ENCODE assay signal across 8 cellular contexts in genomic region chr12:66169221-66170170, GRCh38. TPM values are rescaled to one million over a fixed set of nuclear protein-coding genes. Genes with fewer than 3 reads are reported as not detected.
DNase-seq lines count a peak whose midpoint lies in the region; ATAC-seq, FAIRE-seq and TF ChIP-seq lines count a peak whose summit lies in the region.

Gene TMBIM4 (minus strand): TSS chr12:66169996. CDS start chr12:66169951, 45 bp downstream.

- H3K4me1 ChIP-seq in ES-I3 (ENCODE audit: insufficient read depth, low read length) (peaks cover 3% of the 10 kb centered on the region; the same call in 1 of the 2 replicates), RWPE2 (ENCODE audit: insufficient read depth, poor library complexity, severe bottlenecking) (peaks cover 8% of the 10 kb centered on the region)

- peak; percentile 86 for FAIRE-seq in H54 (lab: Jason Lieb, UNC)

- H3K4me3 ChIP-seq in RWPE2 (ENCODE audit: severe bottlenecking) (peak within 1 kb of the TSS; percentile 63), fibroblast of pulmonary artery (replicated peaks; ENCODE audit: low read depth, low read length) (peak within 1 kb of the TSS; percentile 82)

- peak; percentile 64 for TF ChIP-seq POLR2A in H54 (IDR thresholded peaks at IDR 0.05; ENCODE audit: low read depth, low read length)

- peak; percentile 87 for DNase-seq in H54 (ENCODE audit: insufficient read length, low spot score)
- peak; percentile 93 for DNase-seq in LoVo (ENCODE audit: low spot score)
- DNase-seq in RWPE2 (ENCODE audit: low spot score), result peak; percentile 83
- DNase-seq in activated T-helper 2 cell treated with anti-CD3 and anti-CD28 coated beads, Interferon-gamma antibody, Interleukin-2, Interleukin-4, amounts not matched to agents 10 μg/mL and 5 μg/mL and 100 μg/mL, durations not matched to agents 14 hours and 24 hours and 36 hours (ENCODE audit: low spot score), result peak; percentile 81
- DNase-seq in fibroblast of pulmonary artery (ENCODE audit: low read depth), result peak; percentile 97

- H3K4me3 Mint-ChIP-seq in activated T-helper 2 cell treated with anti-CD3 and anti-CD28 coated beads, Interferon-gamma antibody, Interleukin-2, Interleukin-4, amounts not matched to agents 10 μg/mL and 5 μg/mL and 100 μg/mL, durations not matched to agents 14 hours and 24 hours and 36 hours (ENCODE audit: low read depth), result peak within 1 kb of the TSS; percentile 91
- H3K4me3 Mint-ChIP-seq in nephron, result peak within 1 kb of the TSS; percentile 91 to 94 (median 92)
- H3K4me3 Mint-ChIP-seq in stimulated activated naive CD8-positive, alpha-beta T cell treated with anti-CD3 and anti-CD28 coated beads, Interleukin-15, Interleukin-2, amounts not matched to agents 100 ng/mL and 50 ng/mL, for 24 hours, result peak within 1 kb of the TSS; percentile 97

- peak within 1 kb of the TSS; percentile 98 for H3K9ac ChIP-seq in ES-I3 (ENCODE audit: low read depth, low read length)

- intact Hi-C loops in activated T-helper 2 cell treated with anti-CD3 and anti-CD28 coated beads, Interferon-gamma antibody, Interleukin-2, Interleukin-4, amounts not matched to agents 10 μg/mL and 5 μg/mL and 100 μg/mL, durations not matched to agents 14 hours and 24 hours and 36 hours (cut with micrococcal nuclease), result loop anchor here (1.0 kb wide), 3 partner anchors 39 to 240 kb away; partner anchors contain the start of genes HELB and LLPH

- H3K27ac Mint-ChIP-seq in activated T-helper 2 cell treated with anti-CD3 and anti-CD28 coated beads, Interferon-gamma antibody, Interleukin-2, Interleukin-4, amounts not matched to agents 10 μg/mL and 5 μg/mL and 100 μg/mL, durations not matched to agents 14 hours and 24 hours and 36 hours, result peak within 1 kb of the TSS; percentile 99
- peak within 1 kb of the TSS; percentile 99 for H3K27ac Mint-ChIP-seq in nephron
- peak within 1 kb of the TSS; percentile 99 for H3K27ac Mint-ChIP-seq in stimulated activated naive CD8-positive, alpha-beta T cell treated with anti-CD3 and anti-CD28 coated beads, Interleukin-15, Interleukin-2, amounts not matched to agents 100 ng/mL and 50 ng/mL, for 24 hours

- H3K9me3 Mint-ChIP-seq in activated T-helper 2 cell treated with anti-CD3 and anti-CD28 coated beads, Interferon-gamma antibody, Interleukin-2, Interleukin-4, amounts not matched to agents 10 μg/mL and 5 μg/mL and 100 μg/mL, durations not matched to agents 14 hours and 24 hours and 36 hours, result peaks cover 28% of the 10 kb centered on the region
- H3K9me3 Mint-ChIP-seq in nephron, result peaks cover 30% of the 10 kb centered on the region
- H3K9me3 Mint-ChIP-seq in stimulated activated naive CD8-positive, alpha-beta T cell treated with anti-CD3 and anti-CD28 coated beads, Interleukin-15, Interleukin-2, amounts not matched to agents 100 ng/mL and 50 ng/mL, for 24 hours, result peaks cover 12% of the 10 kb centered on the region

- peak; percentile 70 for TF ChIP-seq CTCF in RWPE2 (IDR thresholded peaks at IDR 0.05; ENCODE audit: poor library complexity, severe bottlenecking)
- TF ChIP-seq CTCF in fibroblast of pulmonary artery (IDR thresholded peaks at IDR 0.05; ENCODE audit: low read length, missing control alignments), result peak; percentile 37
- peak; percentile 9 to 45 (median 19) for TF ChIP-seq CTCF in nephron (IDR thresholded peaks at IDR 0.05; ENCODE audit: unreplicated experiment in 3 of 3)

- H3K27me3 ChIP-seq in RWPE2 (ENCODE audit: insufficient read depth, poor library complexity, severe bottlenecking), result no peaks in the 10 kb centered on the region

- peaks cover 24% of the 10 kb centered on the region for H3K4me1 Mint-ChIP-seq in activated T-helper 2 cell treated with anti-CD3 and anti-CD28 coated beads, Interferon-gamma antibody, Interleukin-2, Interleukin-4, amounts not matched to agents 10 μg/mL and 5 μg/mL and 100 μg/mL, durations not matched to agents 14 hours and 24 hours and 36 hours (ENCODE audit: low read depth)
- peaks cover 6% of the 10 kb centered on the region for H3K4me1 Mint-ChIP-seq in nephron
- peaks cover 55% of the 10 kb centered on the region for H3K4me1 Mint-ChIP-seq in stimulated activated naive CD8-positive, alpha-beta T cell treated with anti-CD3 and anti-CD28 coated beads, Interleukin-15, Interleukin-2, amounts not matched to agents 100 ng/mL and 50 ng/mL, for 24 hours (ENCODE audit: low read depth)

- ATAC-seq in RWPE2 (ENCODE audit: low read depth), result peak; percentile 89

- H3K9me3 ChIP-seq in ES-I3 (ENCODE audit: control insufficient read depth, insufficient read depth, low read length) (peaks cover 4% of the 10 kb centered on the region; the same call in 1 of the 2 replicates), RWPE2 (ENCODE audit: severe bottlenecking) (peaks cover 2% of the 10 kb centered on the region)

- H3K36me3 Mint-ChIP-seq in activated T-helper 2 cell treated with anti-CD3 and anti-CD28 coated beads, Interferon-gamma antibody, Interleukin-2, Interleukin-4, amounts not matched to agents 10 μg/mL and 5 μg/mL and 100 μg/mL, durations not matched to agents 14 hours and 24 hours and 36 hours (ENCODE audit: low read depth), result peaks cover 47% of the 10 kb centered on the region
- peaks cover 29% of the 10 kb centered on the region for H3K36me3 Mint-ChIP-seq in nephron (ENCODE audit: low read depth)
- H3K36me3 Mint-ChIP-seq in stimulated activated naive CD8-positive, alpha-beta T cell treated with anti-CD3 and anti-CD28 coated beads, Interleukin-15, Interleukin-2, amounts not matched to agents 100 ng/mL and 50 ng/mL, for 24 hours (ENCODE audit: low read depth), result peaks cover 41% of the 10 kb centered on the region

- H3K36me3 ChIP-seq in ES-I3 (ENCODE audit: insufficient read depth, low read length), result no peaks in the 10 kb centered on the region
- H3K36me3 ChIP-seq in RWPE2 (ENCODE audit: low read depth), result peaks cover 17% of the 10 kb centered on the region

- H3K27me3 Mint-ChIP-seq in activated T-helper 2 cell treated with anti-CD3 and anti-CD28 coated beads, Interferon-gamma antibody, Interleukin-2, Interleukin-4, amounts not matched to agents 10 μg/mL and 5 μg/mL and 100 μg/mL, durations not matched to agents 14 hours and 24 hours and 36 hours (ENCODE audit: low read depth), result no peaks in the 10 kb centered on the region
- no peaks in the 10 kb centered on the region for H3K27me3 Mint-ChIP-seq in nephron (ENCODE audit: low read depth)
- no peaks in the 10 kb centered on the region for H3K27me3 Mint-ChIP-seq in stimulated activated naive CD8-positive, alpha-beta T cell treated with anti-CD3 and anti-CD28 coated beads, Interleukin-15, Interleukin-2, amounts not matched to agents 100 ng/mL and 50 ng/mL, for 24 hours

- H3K27ac ChIP-seq in RWPE2 (ENCODE audit: poor library complexity, severe bottlenecking), result peak within 1 kb of the TSS; percentile 90

RNA-seq across cellular contexts. Expression of gene TMBIM4, which starts in this region (rescaled TPM):
- 62.4 and 75.0 TPM in 2 replicates for total RNA-seq in activated T-helper 2 cell treated with anti-CD3 and anti-CD28 coated beads, Interferon-gamma antibody, Interleukin-2, Interleukin-4, amounts not matched to agents 10 μg/mL and 5 μg/mL and 100 μg/mL, durations not matched to agents 14 hours and 24 hours and 36 hours

Comparison
In these comparisons a context has a peak if more than half of its experiments do, and no peak if none do; other contexts are left out.
1. Peak in every context shown above with its lines: DNase-seq, ATAC-seq, H3K4me3 ChIP-seq and H3K27ac ChIP-seq.
2. CTCF ChIP-seq: peak in every context shown above with its lines; median percentile 70 in RWPE2; 37 in fibroblast of pulmonary artery; 19 in nephron.